ENCODE assay signal across 8 cellular contexts in genomic region chr19:13150919-13151604, GRCh38. TPM values are rescaled to one million over a fixed set of nuclear protein-coding genes. Genes with fewer than 3 reads are reported as not detected.
DNase-seq lines count a peak whose midpoint lies in the region; ATAC-seq and TF ChIP-seq lines count a peak whose summit lies in the region.

No MANE protein-coding gene starts in this region.

- H3K4me3 Mint-ChIP-seq in activated CD4-positive, alpha-beta memory T cell treated with anti-CD3 and anti-CD28 coated beads, Interleukin-2, amount 10 ng/mL, durations not matched to agents 7 days and 5 days: peak overlapping the region; percentile 95

- H3K36me3 ChIP-seq in parathyroid adenoma (ENCODE audit: control insufficient read depth, insufficient read depth, low read length): peaks cover 3% of the 10 kb centered on the region

- peak overlapping the region; percentile 99 for H3K27ac Mint-ChIP-seq in activated CD4-positive, alpha-beta memory T cell treated with anti-CD3 and anti-CD28 coated beads, Interleukin-2, amount 10 ng/mL, durations not matched to agents 7 days and 5 days

- peak overlapping the region; percentile 91 for H3K4me2 ChIP-seq in parathyroid adenoma (ENCODE audit: low read length)

- peaks cover 7% of the 10 kb centered on the region for H3K4me1 ChIP-seq in parathyroid adenoma

- ATAC-seq in HG02885 (IDR thresholded peaks at IDR 0.05; ENCODE audit: poor library complexity, unreplicated experiment) (no peak), HG02610 (IDR thresholded peaks at IDR 0.05; ENCODE audit: unreplicated experiment) (no peak)

- TF ChIP-seq CTCF in fibroblast of pulmonary artery (IDR thresholded peaks at IDR 0.05; ENCODE audit: low read length, missing control alignments): no peak
- TF ChIP-seq CTCF in parathyroid adenoma (IDR thresholded peaks at IDR 0.05): no peak

- H3K9ac ChIP-seq in parathyroid adenoma: peak overlapping the region; percentile 100

- H3K36me3 Mint-ChIP-seq in activated CD4-positive, alpha-beta memory T cell treated with anti-CD3 and anti-CD28 coated beads, Interleukin-2, amount 10 ng/mL, durations not matched to agents 7 days and 5 days (ENCODE audit: low read depth): peaks cover 42% of the 10 kb centered on the region

- H3K4me3 ChIP-seq in fibroblast of pulmonary artery (replicated peaks; ENCODE audit: low read depth, low read length) (peak overlapping the region; percentile 99), parathyroid adenoma (ENCODE audit: low read depth, low read length) (peak overlapping the region; percentile 98)

- peak; percentile 27 for DNase-seq in stimulated activated CD4-positive, alpha-beta T cell treated with anti-CD3 and anti-CD28 coated beads, Interleukin-12 subunit alpha, Interleukin-12 subunit beta, amount 100 ng/mL, for 4 hours
- DNase-seq in stimulated activated CD4-positive, alpha-beta T cell treated with anti-CD3 and anti-CD28 coated beads, Interleukin-2, amount 100 ng/mL, for 48 hours: no peak
- DNase-seq in activated CD4-positive, alpha-beta memory T cell treated with anti-CD3 and anti-CD28 coated beads, Interleukin-2, amount 10 ng/mL, durations not matched to agents 7 days and 5 days: peak; percentile 39
- DNase-seq in fibroblast of pulmonary artery (ENCODE audit: low read depth) (no peak), NCI-H146 (lab: John Stamatoyannopoulos, UW) (no peak)

- CTCF ChIA-PET in activated CD4-positive, alpha-beta memory T cell treated with anti-CD3 and anti-CD28 coated beads, Interleukin-2, amount 10 ng/mL, durations not matched to agents 7 days and 5 days (lab: Charles Lee): interaction anchor here (1.1 to 2.3 kb wide), 6 partner anchors 17 to 126 kb away, joined by 3 to 13 read pairs (median 8); partner anchors contain the start of gene NACC1

- no peaks in the 10 kb centered on the region for H3K9me3 ChIP-seq in parathyroid adenoma (ENCODE audit: control insufficient read depth, low read length)

- H3K27me3 ChIP-seq in parathyroid adenoma (ENCODE audit: control insufficient read depth, insufficient read depth, low read length): no peaks in the 10 kb centered on the region

- POLR2A ChIA-PET in activated CD4-positive, alpha-beta memory T cell treated with anti-CD3 and anti-CD28 coated beads, Interleukin-2, amount 10 ng/mL, durations not matched to agents 7 days and 5 days (lab: Charles Lee): interaction anchor here (1.0 to 5.0 kb wide), 8 partner anchors 14 to 65 kb away, joined by 3 to 335 read pairs (median 12); partner anchors contain the start of gene NACC1

- H3K79me2 ChIP-seq in parathyroid adenoma: peaks cover 13% of the 10 kb centered on the region

- H3K27ac ChIP-seq in parathyroid adenoma: peak overlapping the region; percentile 100

- H3K9me3 Mint-ChIP-seq in activated CD4-positive, alpha-beta memory T cell treated with anti-CD3 and anti-CD28 coated beads, Interleukin-2, amount 10 ng/mL, durations not matched to agents 7 days and 5 days: no peaks in the 10 kb centered on the region

- H2AFZ ChIP-seq in parathyroid adenoma: peak overlapping the region; percentile 89

- no peaks in the 10 kb centered on the region for H3K27me3 Mint-ChIP-seq in activated CD4-positive, alpha-beta memory T cell treated with anti-CD3 and anti-CD28 coated beads, Interleukin-2, amount 10 ng/mL, durations not matched to agents 7 days and 5 days

- peaks cover 26% of the 10 kb centered on the region for H3K4me1 Mint-ChIP-seq in activated CD4-positive, alpha-beta memory T cell treated with anti-CD3 and anti-CD28 coated beads, Interleukin-2, amount 10 ng/mL, durations not matched to agents 7 days and 5 days

RNA-seq across cellular contexts. Expression of gene IER2, which starts 0.9 kb away (rescaled TPM):
- total RNA-seq in activated CD4-positive, alpha-beta memory T cell treated with anti-CD3 and anti-CD28 coated beads, Interleukin-2, amount 10 ng/mL, durations not matched to agents 7 days and 5 days: 100 to 1,000 TPM; 231 to 234 TPM

RNA-seq across cellular contexts. Expression of gene STX10, which starts 0.9 kb away (rescaled TPM):
- 10 to 100 TPM; 69.0 to 72.2 TPM for total RNA-seq in activated CD4-positive, alpha-beta memory T cell treated with anti-CD3 and anti-CD28 coated beads, Interleukin-2, amount 10 ng/mL, durations not matched to agents 7 days and 5 days

RNA-seq across cellular contexts. Expression of gene NACC1, which starts 33.0 kb away (rescaled TPM):
- total RNA-seq in activated CD4-positive, alpha-beta memory T cell treated with anti-CD3 and anti-CD28 coated beads, Interleukin-2, amount 10 ng/mL, durations not matched to agents 7 days and 5 days: 10 to 100 TPM; 74.5 to 82.2 TPM

RNA-seq across cellular contexts. Expression of gene TRMT1, which starts 34.5 kb away (rescaled TPM):
- 10 to 100 TPM; 29.4 to 29.7 TPM for total RNA-seq in activated CD4-positive, alpha-beta memory T cell treated with anti-CD3 and anti-CD28 coated beads, Interleukin-2, amount 10 ng/mL, durations not matched to agents 7 days and 5 days

RNA-seq across cellular contexts. Expression of gene LYL1, which starts 48.4 kb away (rescaled TPM):
- total RNA-seq in activated CD4-positive, alpha-beta memory T cell treated with anti-CD3 and anti-CD28 coated beads, Interleukin-2, amount 10 ng/mL, durations not matched to agents 7 days and 5 days: 1 to 10 TPM; 5.7 to 6.2 TPM

Comparison
In these comparisons a context has a peak if more than half of its experiments do, and no peak if none do; other contexts are left out.
1. DNase-seq: peak in stimulated activated CD4-positive, alpha-beta T cell treated with anti-CD3 and anti-CD28 coated beads, Interleukin-12 subunit alpha, Interleukin-12 subunit beta, amount 100 ng/mL, for 4 hours (single experiment) and activated CD4-positive, alpha-beta memory T cell treated with anti-CD3 and anti-CD28 coated beads, Interleukin-2, amount 10 ng/mL, durations not matched to agents 7 days and 5 days (single experiment); none in stimulated activated CD4-positive, alpha-beta T cell treated with anti-CD3 and anti-CD28 coated beads, Interleukin-2, amount 100 ng/mL, for 48 hours (0 of 2), fibroblast of pulmonary artery (single experiment) and NCI-H146 (single experiment).